In genomic region chr13:110854866-110855265, GRCh38 we compare ENCODE assay signal across 24 cellular contexts.
"Had no signal": no experiment of that assay in that cellular context is flagged by ENCODE, and none has a peak within 500 bp of the region (broad histone marks: within the 10 kb centered on the region; RNA-seq: fewer than 3 reads in every experiment).

No MANE protein-coding gene starts in this region.

- H3K4me3 ChIP-seq: colonic mucosa, coronary artery, dorsolateral prefrontal cortex, esophagus muscularis mucosa, esophagus squamous epithelium, gastrocnemius medialis, gastroesophageal sphincter, heart left ventricle, heart right ventricle, hepatocyte had no signal

- H3K4me3 Mint-ChIP-seq: dendritic cell treated with granulocyte-macrophage colony-stimulating factor and Interleukin-4, amounts not matched to agents 40 ng/mL and 50 ng/mL, for 4 days; effector memory CD8-positive, alpha-beta T cell had no signal

- ATAC-seq: effector memory CD8-positive, alpha-beta T cell; esophagus mucosa; foreskin keratinocyte; gastrocnemius medialis; gastroesophageal sphincter; heart right ventricle had no signal

- H3K4me1 ChIP-seq: colonic mucosa, esophagus squamous epithelium, foreskin keratinocyte, gastrocnemius medialis, heart left ventricle, heart right ventricle had no signal

- H3K27me3 ChIP-seq: colonic mucosa, dorsolateral prefrontal cortex, esophagus muscularis mucosa, gastrocnemius medialis, gastroesophageal sphincter, hepatocyte had no signal

- H3K27ac Mint-ChIP-seq: dendritic cell treated with granulocyte-macrophage colony-stimulating factor and Interleukin-4, amounts not matched to agents 40 ng/mL and 50 ng/mL, for 4 days; effector memory CD8-positive, alpha-beta T cell had no signal

- DNase-seq: colonic mucosa; cortex of kidney; dermis blood vessel endothelial cell; dorsolateral prefrontal cortex; effector CD4-positive, alpha-beta T cell; effector CD8-positive, alpha-beta T cell; effector memory CD4-positive, alpha-beta T cell; effector memory CD8-positive, alpha-beta T cell; erythroblast; esophagus squamous epithelium; foreskin fibroblast; foreskin keratinocyte; foreskin melanocyte; gastrocnemius medialis; glutamatergic neuron; heart left ventricle; heart right ventricle had no signal

- H3K9me3 ChIP-seq: colonic mucosa, gastrocnemius medialis had no signal

- H3K27ac ChIP-seq: colonic mucosa, coronary artery, dorsolateral prefrontal cortex, epithelial cell of prostate, esophagus muscularis mucosa, esophagus squamous epithelium, foreskin keratinocyte, gastrocnemius medialis, gastroesophageal sphincter, heart left ventricle, heart right ventricle, hepatocyte had no signal

- H3K36me3 ChIP-seq: colonic mucosa, esophagus muscularis mucosa, esophagus squamous epithelium, gastrocnemius medialis, gastroesophageal sphincter, heart left ventricle, heart right ventricle had no signal

- H3K4me2 ChIP-seq: hepatocyte had no signal
